1 cellular context compared by ENCODE assay signal in the genomic region with DNA sequence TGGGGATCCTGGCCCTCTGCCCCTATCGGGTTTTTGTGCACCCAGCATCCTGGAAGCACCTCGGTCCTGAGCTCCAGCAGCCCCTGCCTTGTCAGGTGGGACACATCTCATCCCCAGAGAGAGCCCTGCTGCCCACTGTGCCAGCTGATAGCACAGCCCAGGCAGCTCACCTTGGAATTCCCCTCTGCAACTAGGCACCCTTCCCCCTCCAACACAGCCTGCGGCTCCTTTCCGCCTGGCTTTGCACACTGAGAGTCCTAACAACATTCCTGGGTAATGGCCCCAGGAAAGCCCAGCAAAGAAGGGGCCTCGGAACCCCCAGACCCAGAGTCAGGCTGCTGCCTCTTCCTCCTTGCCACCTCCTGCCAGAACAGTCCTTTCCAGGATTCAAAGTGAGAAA.
TF ChIP-seq lines count a peak whose summit lies in the region.

No MANE protein-coding gene starts in this region.

TF ChIP-seq in GM23338, 12 proteins besides CTCF, POLR2A, EP300 and RAD21 (continued from another document):
- TF ChIP-seq, protein P1, sequence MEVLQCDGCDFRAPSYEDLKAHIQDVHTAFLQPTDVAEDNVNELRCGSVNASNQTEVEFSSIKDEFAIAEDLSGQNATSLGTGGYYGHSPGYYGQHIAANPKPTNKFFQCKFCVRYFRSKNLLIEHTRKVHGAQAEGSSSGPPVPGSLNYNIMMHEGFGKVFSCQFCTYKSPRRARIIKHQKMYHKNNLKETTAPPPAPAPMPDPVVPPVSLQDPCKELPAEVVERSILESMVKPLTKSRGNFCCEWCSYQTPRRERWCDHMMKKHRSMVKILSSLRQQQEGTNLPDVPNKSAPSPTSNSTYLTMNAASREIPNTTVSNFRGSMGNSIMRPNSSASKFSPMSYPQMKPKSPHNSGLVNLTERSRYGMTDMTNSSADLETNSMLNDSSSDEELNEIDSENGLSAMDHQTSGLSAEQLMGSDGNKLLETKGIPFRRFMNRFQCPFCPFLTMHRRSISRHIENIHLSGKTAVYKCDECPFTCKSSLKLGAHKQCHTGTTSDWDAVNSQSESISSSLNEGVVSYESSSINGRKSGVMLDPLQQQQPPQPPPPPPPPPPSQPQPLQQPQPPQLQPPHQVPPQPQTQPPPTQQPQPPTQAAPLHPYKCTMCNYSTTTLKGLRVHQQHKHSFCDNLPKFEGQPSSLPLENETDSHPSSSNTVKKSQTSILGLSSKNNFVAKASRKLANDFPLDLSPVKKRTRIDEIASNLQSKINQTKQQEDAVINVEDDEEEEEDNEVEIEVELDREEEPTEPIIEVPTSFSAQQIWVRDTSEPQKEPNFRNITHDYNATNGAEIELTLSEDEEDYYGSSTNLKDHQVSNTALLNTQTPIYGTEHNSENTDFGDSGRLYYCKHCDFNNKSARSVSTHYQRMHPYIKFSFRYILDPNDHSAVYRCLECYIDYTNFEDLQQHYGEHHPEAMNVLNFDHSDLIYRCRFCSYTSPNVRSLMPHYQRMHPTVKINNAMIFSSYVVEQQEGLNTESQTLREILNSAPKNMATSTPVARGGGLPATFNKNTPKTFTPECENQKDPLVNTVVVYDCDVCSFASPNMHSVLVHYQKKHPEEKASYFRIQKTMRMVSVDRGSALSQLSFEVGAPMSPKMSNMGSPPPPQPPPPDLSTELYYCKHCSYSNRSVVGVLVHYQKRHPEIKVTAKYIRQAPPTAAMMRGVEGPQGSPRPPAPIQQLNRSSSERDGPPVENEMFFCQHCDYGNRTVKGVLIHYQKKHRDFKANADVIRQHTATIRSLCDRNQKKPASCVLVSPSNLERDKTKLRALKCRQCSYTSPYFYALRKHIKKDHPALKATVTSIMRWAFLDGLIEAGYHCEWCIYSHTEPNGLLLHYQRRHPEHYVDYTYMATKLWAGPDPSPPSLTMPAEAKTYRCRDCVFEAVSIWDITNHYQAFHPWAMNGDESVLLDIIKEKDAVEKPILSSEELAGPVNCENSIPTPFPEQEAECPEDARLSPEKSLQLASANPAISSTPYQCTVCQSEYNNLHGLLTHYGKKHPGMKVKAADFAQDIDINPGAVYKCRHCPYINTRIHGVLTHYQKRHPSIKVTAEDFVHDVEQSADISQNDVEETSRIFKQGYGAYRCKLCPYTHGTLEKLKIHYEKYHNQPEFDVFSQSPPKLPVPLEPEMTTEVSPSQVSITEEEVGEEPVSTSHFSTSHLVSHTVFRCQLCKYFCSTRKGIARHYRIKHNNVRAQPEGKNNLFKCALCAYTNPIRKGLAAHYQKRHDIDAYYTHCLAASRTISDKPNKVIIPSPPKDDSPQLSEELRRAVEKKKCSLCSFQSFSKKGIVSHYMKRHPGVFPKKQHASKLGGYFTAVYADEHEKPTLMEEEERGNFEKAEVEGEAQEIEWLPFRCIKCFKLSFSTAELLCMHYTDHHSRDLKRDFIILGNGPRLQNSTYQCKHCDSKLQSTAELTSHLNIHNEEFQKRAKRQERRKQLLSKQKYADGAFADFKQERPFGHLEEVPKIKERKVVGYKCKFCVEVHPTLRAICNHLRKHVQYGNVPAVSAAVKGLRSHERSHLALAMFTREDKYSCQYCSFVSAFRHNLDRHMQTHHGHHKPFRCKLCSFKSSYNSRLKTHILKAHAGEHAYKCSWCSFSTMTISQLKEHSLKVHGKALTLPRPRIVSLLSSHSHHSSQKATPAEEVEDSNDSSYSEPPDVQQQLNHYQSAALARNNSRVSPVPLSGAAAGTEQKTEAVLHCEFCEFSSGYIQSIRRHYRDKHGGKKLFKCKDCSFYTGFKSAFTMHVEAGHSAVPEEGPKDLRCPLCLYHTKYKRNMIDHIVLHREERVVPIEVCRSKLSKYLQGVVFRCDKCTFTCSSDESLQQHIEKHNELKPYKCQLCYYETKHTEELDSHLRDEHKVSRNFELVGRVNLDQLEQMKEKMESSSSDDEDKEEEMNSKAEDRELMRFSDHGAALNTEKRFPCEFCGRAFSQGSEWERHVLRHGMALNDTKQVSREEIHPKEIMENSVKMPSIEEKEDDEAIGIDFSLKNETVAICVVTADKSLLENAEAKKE (CRISPR knock-in tag; IDR thresholded peaks at IDR 0.05) = no peak
